ENCODE assay signal across 18 cellular contexts in genomic region chr11:119157088-119157487, GRCh38. TPM values are rescaled to one million over a fixed set of nuclear protein-coding genes. Genes with fewer than 3 reads are reported as not detected.
A peak's percentile ranks its signal among the peaks of the same experiment; 100 is the strongest.
DNase-seq lines count a peak whose midpoint lies in the region; TF ChIP-seq lines count a peak whose summit lies in the region.
"Had no signal": no experiment of that assay in that cellular context is flagged by ENCODE, and none has a peak within 500 bp of the region (broad histone marks: within the 10 kb centered on the region; RNA-seq: fewer than 3 reads in every experiment).

No MANE protein-coding gene starts in this region.

- POLR2A ChIA-PET in MCF 10A (lab: Yijun Ruan, JAX): interaction anchor here (1.1 kb wide), 1 partner anchor 73 kb away, joined by 3 read pairs; the partner anchor contains the start of gene HMBS
- POLR2A ChIA-PET in activated CD4-positive, alpha-beta memory T cell treated with anti-CD3 and anti-CD28 coated beads for 36 hours (lab: Charles Lee): interaction anchor here (0.6 kb wide), 1 partner anchor 144 kb away, joined by 3 read pairs; no protein-coding TSS in a partner anchor

- H3K27me3 Mint-ChIP-seq in MCF 10A (ENCODE audit: insufficient read depth, unreplicated experiment): peaks cover 10% of the 10 kb centered on the region
- peaks cover 22% of the 10 kb centered on the region for H3K27me3 Mint-ChIP-seq in endodermal cell (ENCODE audit: insufficient read depth)
- no peaks in the 10 kb centered on the region for H3K27me3 Mint-ChIP-seq in activated CD4-positive, alpha-beta memory T cell treated with anti-CD3 and anti-CD28 coated beads for 36 hours

- DNase-seq in T47D (ENCODE audit: low read depth in 1 of 2, low spot score in 1 of 2) (peak; percentile 44 to 86), MCF 10A (ENCODE audit: unreplicated experiment) (no peak), OCI-M1 (lab: John Stamatoyannopoulos, UW) (peak; percentile 49), erythroblast (lab: John Stamatoyannopoulos, UW) (peak; percentile 29 to 51), HCEC 1CT (no peak), T-helper 1 cell (no peak), endodermal cell (no peak)
- no peak for DNase-seq in activated CD4-positive, alpha-beta memory T cell treated with anti-CD3 and anti-CD28 coated beads for 36 hours
- DNase-seq: AML-193, Caco-2, DMS79 treated with DMSO at 0.1 percent for 48 hours, Kasumi-1, NCI-H1048, NCI-H1694, NCI-H774, SIG-M5, SW 1271 had no signal

- BruUV-seq in MCF 10A (replicated peaks; lab: Mats Ljungman, UMichigan): no TSS peak

- H3K9me3 Mint-ChIP-seq in MCF 10A (ENCODE audit: unreplicated experiment): no peaks in the 10 kb centered on the region
- H3K9me3 Mint-ChIP-seq in endodermal cell: no peaks in the 10 kb centered on the region
- no peaks in the 10 kb centered on the region for H3K9me3 Mint-ChIP-seq in activated CD4-positive, alpha-beta memory T cell treated with anti-CD3 and anti-CD28 coated beads for 36 hours

- no peak overlapping the region for H3K4me3 ChIP-seq in endodermal cell (ENCODE audit: low read length)

- no peak for TF ChIP-seq POLR2A in erythroblast (IDR thresholded peaks at IDR 0.05; ENCODE audit: low read length)

- H3K36me3 ChIP-seq in endodermal cell (ENCODE audit: control insufficient read depth, insufficient read depth, low read length): no peaks in the 10 kb centered on the region

- no peak overlapping the region for H3K27ac Mint-ChIP-seq in MCF 10A (ENCODE audit: low read depth, unreplicated experiment)
- no peak overlapping the region for H3K27ac Mint-ChIP-seq in endodermal cell
- no peak overlapping the region for H3K27ac Mint-ChIP-seq in activated CD4-positive, alpha-beta memory T cell treated with anti-CD3 and anti-CD28 coated beads for 36 hours

- H3K27ac ChIP-seq in endodermal cell (ENCODE audit: low read depth, low read length): no peak overlapping the region

- CTCF ChIA-PET in MCF 10A (lab: Yijun Ruan, JAX): interaction anchor here (1.2 kb wide), 2 partner anchors 9 to 165 kb away, joined by 3 to 5 read pairs; no protein-coding TSS in a partner anchor
- CTCF ChIA-PET in activated CD4-positive, alpha-beta memory T cell treated with anti-CD3 and anti-CD28 coated beads for 36 hours (lab: Charles Lee): interaction anchor here (4.1 kb wide), 1 partner anchor 13 kb away, joined by 19 read pairs; the partner anchor contains the start of gene NLRX1

- H3K36me3 Mint-ChIP-seq in MCF 10A (ENCODE audit: insufficient read depth, unreplicated experiment) (no peaks in the 10 kb centered on the region), endodermal cell (ENCODE audit: low read depth) (no peaks in the 10 kb centered on the region)
- no peaks in the 10 kb centered on the region for H3K36me3 Mint-ChIP-seq in activated CD4-positive, alpha-beta memory T cell treated with anti-CD3 and anti-CD28 coated beads for 36 hours

- peaks cover 4% of the 10 kb centered on the region for H3K27me3 ChIP-seq in endodermal cell (ENCODE audit: control insufficient read depth, insufficient read depth, low read length, poor library complexity, severe bottlenecking)

- in situ Hi-C loops in T47D (cut with HindIII; ENCODE audit: low pct_unique_long_range_greater_than_20kb, low sequenced_read_pairs): no loop called here

- H3K4me1 Mint-ChIP-seq in MCF 10A (ENCODE audit: insufficient read depth, unreplicated experiment) (peaks cover 5% of the 10 kb centered on the region), endodermal cell (no peaks in the 10 kb centered on the region)
- H3K4me1 Mint-ChIP-seq in activated CD4-positive, alpha-beta memory T cell treated with anti-CD3 and anti-CD28 coated beads for 36 hours (ENCODE audit: low read depth): no peaks in the 10 kb centered on the region

- no peaks in the 10 kb centered on the region for H3K4me1 ChIP-seq in endodermal cell (ENCODE audit: control insufficient read depth, insufficient read depth, low read length)
- H3K4me1 ChIP-seq: Caco-2 had no signal

- H3K9ac ChIP-seq in endodermal cell (ENCODE audit: extremely low read depth, low read length, poor library complexity, severe bottlenecking): no peak overlapping the region

- H3K4me3 Mint-ChIP-seq in MCF 10A (ENCODE audit: unreplicated experiment): no peak overlapping the region
- H3K4me3 Mint-ChIP-seq in endodermal cell: no peak overlapping the region
- H3K4me3 Mint-ChIP-seq in activated CD4-positive, alpha-beta memory T cell treated with anti-CD3 and anti-CD28 coated beads for 36 hours: no peak overlapping the region

- no peaks in the 10 kb centered on the region for H3K9me3 ChIP-seq in endodermal cell (ENCODE audit: control insufficient read depth, low read length)
- H3K9me3 ChIP-seq: Caco-2 had no signal

- 79 to 84% methylated on average over 2 to 3 of the region's 3 CpGs for WGBS in endodermal cell (ENCODE audit: insufficient coverage in 1 of 2, insufficient read length in 1 of 2), 2 experiments

- intact Hi-C loops in MCF 10A (cut with micrococcal nuclease): no loop called here
- intact Hi-C loops in activated CD4-positive, alpha-beta memory T cell treated with anti-CD3 and anti-CD28 coated beads for 36 hours (cut with micrococcal nuclease): no loop called here

- TF ChIP-seq CTCF in MCF 10A (IDR thresholded peaks at IDR 0.05; ENCODE audit: unreplicated experiment): no peak
- TF ChIP-seq CTCF in endodermal cell (conservative IDR thresholded peaks at IDR 0.05): no peak

RNA-seq across cellular contexts. Expression of gene ABCG4, which starts 8.2 kb away (rescaled TPM):
- total RNA-seq in MCF 10A (2022): not detected in 2 replicates
- total RNA-seq in endodermal cell: 1 to 10 TPM; 1.5 to 1.8 TPM
- polyA plus RNA-seq in endodermal cell (2013, experiment 1 of 2): 1.0 TPM
- 0.83 TPM for polyA plus RNA-seq in endodermal cell (2013, experiment 2 of 2)
- total RNA-seq in activated CD4-positive, alpha-beta memory T cell treated with anti-CD3 and anti-CD28 coated beads for 36 hours: not detected

RNA-seq across cellular contexts. Expression of gene NLRX1, which starts 11.4 kb away (rescaled TPM):
- 16.7 and 18.9 TPM in 2 replicates for total RNA-seq in MCF 10A (2022)
- 10 to 100 TPM; 21.8 to 29.6 TPM for total RNA-seq in endodermal cell
- 11.7 TPM for polyA plus RNA-seq in endodermal cell (2013, experiment 1 of 2)
- 9.7 TPM for polyA plus RNA-seq in endodermal cell (2013, experiment 2 of 2)
- 10 to 100 TPM; 18.4 to 18.7 TPM for total RNA-seq in activated CD4-positive, alpha-beta memory T cell treated with anti-CD3 and anti-CD28 coated beads for 36 hours

RNA-seq across cellular contexts. Expression of gene NHERF4, which starts 28.2 kb away (rescaled TPM):
- total RNA-seq in MCF 10A (2022) (0.20 TPM in 1 of 2 replicates, not detected in the other), endodermal cell (under 1 TPM; 0.11 to 0.97 TPM)
- polyA plus RNA-seq in endodermal cell (2013, experiment 1 of 2): not detected
- 0.17 TPM for polyA plus RNA-seq in endodermal cell (2013, experiment 2 of 2)
- total RNA-seq in activated CD4-positive, alpha-beta memory T cell treated with anti-CD3 and anti-CD28 coated beads for 36 hours: under 1 TPM in 1 of 2 experiments, not detected in 1; 0.36 TPM
- total RNA-seq: RPMI7951 had no signal

RNA-seq across cellular contexts. Expression of gene HINFP, which starts 35.7 kb away (rescaled TPM):
- total RNA-seq in MCF 10A (2022) (23.4 and 26.2 TPM in 2 replicates), endodermal cell (10 to 100 TPM; 43.8 to 44.8 TPM)
- polyA plus RNA-seq in endodermal cell (2013, experiment 1 of 2): 30.6 TPM
- polyA plus RNA-seq in endodermal cell (2013, experiment 2 of 2): 30.8 TPM
- 10 to 100 TPM; 22.3 to 24.3 TPM for total RNA-seq in activated CD4-positive, alpha-beta memory T cell treated with anti-CD3 and anti-CD28 coated beads for 36 hours

RNA-seq across cellular contexts. Expression of gene CBL, which starts 49.1 kb away (rescaled TPM):
- total RNA-seq in MCF 10A (2022): 35.5 and 45.7 TPM in 2 replicates
- total RNA-seq in endodermal cell: 10 to 100 TPM; 40.3 to 52.7 TPM
- 25.1 TPM for polyA plus RNA-seq in endodermal cell (2013, experiment 1 of 2)
- 24.6 TPM for polyA plus RNA-seq in endodermal cell (2013, experiment 2 of 2)
- 10 to 100 TPM; 30.8 to 31.2 TPM for total RNA-seq in activated CD4-positive, alpha-beta memory T cell treated with anti-CD3 and anti-CD28 coated beads for 36 hours

Comparison
In these comparisons a context has a peak if more than half of its experiments do, and no peak if none do; other contexts are left out.
1. DNase-seq: peak in T47D (2 of 2), OCI-M1 (single experiment) and erythroblast (2 of 2); none in MCF 10A (single experiment), HCEC 1CT (single experiment), T-helper 1 cell (0 of 5), endodermal cell (single experiment) and activated CD4-positive, alpha-beta memory T cell treated with anti-CD3 and anti-CD28 coated beads for 36 hours (single experiment).